ENCODE assay signal across 11 cellular contexts in genomic region chr15:96347181-96348111, GRCh38. TPM values are rescaled to one million over a fixed set of nuclear protein-coding genes. Genes with fewer than 3 reads are reported as not detected.
DNase-seq lines count a peak whose midpoint lies in the region; ATAC-seq and TF ChIP-seq lines count a peak whose summit lies in the region.
"Had no signal": no experiment of that assay in that cellular context is flagged by ENCODE, and none has a peak within 500 bp of the region (broad histone marks: within the 10 kb centered on the region; RNA-seq: fewer than 3 reads in every experiment).

No MANE protein-coding gene starts in this region.

- H3K4me3 ChIP-seq in adrenal gland: peak overlapping the region in 1 of 4 donors; percentile 82
- H3K4me3 ChIP-seq in prostate gland: no peak overlapping the region

- DNase-seq in ELF-1 (ENCODE audit: low read depth, low spot score) (peak; percentile 83), adrenal gland (peak in 4 of 7 donors; percentile 48 to 69 (median 53)), left cardiac atrium (peak; percentile 73), prostate gland (ENCODE audit: low spot score) (no peak), DMS153 treated with DMSO at 0.1 percent for 48 hours (lab: John Stamatoyannopoulos, UW; ENCODE audit: unreplicated experiment) (no peak), middle frontal gyrus (ENCODE audit: extremely low spot score, low spot score) (no peak)
- DNase-seq: DMS 273 treated with DMSO at 0.1 percent for 48 hours, NCI-H1930, T-helper 9 cell had no signal

- 28 to 56% (median 52%) methylated on average over 38 to 39 of the region's 39 CpGs for WGBS in adrenal gland, 4 donors
- 83% methylated on average over 39 of the region's 39 CpGs for WGBS in prostate gland

- H3K27me3 ChIP-seq in adrenal gland (no peaks in the 10 kb centered on the region), prostate gland (replicated peaks; ENCODE audit: insufficient read depth) (no peaks in the 10 kb centered on the region)

- H3K27ac ChIP-seq in adrenal gland (peak overlapping the region in 4 of 5 donors; percentile 1 to 95 (median 64)), prostate gland (peak overlapping the region; percentile 91 to 95)

- intact Hi-C loops in adrenal gland (cut with DNase I) (loop anchor here in 1 of 2 donors (10.0 kb wide), 1 partner anchor 873 kb away; no protein-coding TSS in a partner anchor), left cardiac atrium (cut with DNase I) (loop anchor here in 1 of 2 donors (5.0 to 10.0 kb wide), 3 partner anchors 1040 to 1323 kb away; no protein-coding TSS in a partner anchor), prostate gland (cut with DNase I) (no loop called here)

- TF ChIP-seq CTCF in adrenal gland (IDR thresholded peaks at IDR 0.05) (no peak), prostate gland (IDR thresholded peaks at IDR 0.05) (no peak)

- H3K4me1 ChIP-seq in adrenal gland (replicated peaks in 1 of 2): peaks cover 9 to 32% of the 10 kb centered on the region in 2 donors
- no peaks in the 10 kb centered on the region for H3K4me1 ChIP-seq in prostate gland (replicated peaks)

- TF ChIP-seq POLR2A in adrenal gland (IDR thresholded peaks at IDR 0.05) (no peak), prostate gland (IDR thresholded peaks at IDR 0.05) (no peak)

- peak in 1 of 2 donors; percentile 38 for ATAC-seq in left cardiac atrium
- ATAC-seq in GM21423 (IDR thresholded peaks at IDR 0.05; ENCODE audit: unreplicated experiment): no peak
- ATAC-seq in GM19351 (IDR thresholded peaks at IDR 0.05; ENCODE audit: unreplicated experiment): no peak

- H3K36me3 ChIP-seq in adrenal gland (replicated peaks in 1 of 2) (no peaks in the 10 kb centered on the region), prostate gland (no peaks in the 10 kb centered on the region)

- H3K9me3 ChIP-seq in adrenal gland (replicated peaks in 1 of 3): no peaks in the 10 kb centered on the region
- H3K9me3 ChIP-seq in prostate gland: no peaks in the 10 kb centered on the region

RNA-seq across cellular contexts. Expression of gene NR2F2, which starts 16.9 kb away (rescaled TPM):
- 100 to 1,000 TPM in 2 of 8 donors, 10 to 100 TPM in 6; 22.3 to 113 (median 54.8) TPM for total RNA-seq in adrenal gland
- polyA plus RNA-seq in adrenal gland: 10 to 100 TPM; 27.3 to 67.9 (median 37.3) TPM
- total RNA-seq in left cardiac atrium: 10 to 100 TPM; 41.2 to 43.5 TPM
- 10 to 100 TPM; 48.7 to 58.1 TPM for total RNA-seq in prostate gland

Comparison
In these comparisons a context has a peak if more than half of its experiments do, and no peak if none do; other contexts are left out.
1. DNase-seq: peak in ELF-1 (single experiment), adrenal gland (4 of 7) and left cardiac atrium (single experiment); none in prostate gland (single experiment), DMS153 treated with DMSO at 0.1 percent for 48 hours (single experiment) and middle frontal gyrus (single experiment).